Comparison of ENCODE assay signal across 14 cellular contexts in the genomic region with DNA sequence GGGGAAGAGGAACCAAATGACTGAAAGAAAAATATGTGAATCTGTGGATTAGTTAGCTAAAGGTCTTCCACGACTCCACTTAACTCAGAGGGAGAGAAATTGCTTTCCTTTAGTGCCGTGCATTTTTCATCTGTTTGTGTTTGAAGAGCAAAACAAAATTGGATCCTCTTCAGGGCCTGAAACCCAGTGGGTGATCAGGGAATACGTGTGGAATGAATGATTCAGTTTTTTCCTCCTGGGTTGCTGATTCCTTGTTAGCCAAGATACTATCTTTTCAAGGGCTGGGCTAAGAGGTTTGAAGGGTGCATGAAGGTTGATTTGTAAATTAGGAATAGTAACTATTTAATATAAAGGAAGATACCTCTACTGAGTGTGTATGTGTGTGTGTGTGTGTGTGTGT.
DNase-seq lines count a peak whose midpoint lies in the region; ATAC-seq, FAIRE-seq and TF ChIP-seq lines count a peak whose summit lies in the region.
"Had no signal": no experiment of that assay in that cellular context is flagged by ENCODE, and none has a peak within 500 bp of the region (broad histone marks: within the 10 kb centered on the region; RNA-seq: fewer than 3 reads in every experiment).

No MANE protein-coding gene starts in this region.

- peaks cover 16% of the 10 kb centered on the region; the same call in 1 of the 3 replicates for H3K4me1 ChIP-seq in A549
- H3K4me1 ChIP-seq in BE2C = peaks cover 4% of the 10 kb centered on the region; the same call in 1 of the 2 replicates
- H3K4me1 ChIP-seq: SJCRH30 had no signal

- no peak for TF ChIP-seq RAD21 in A549 (conservative IDR thresholded peaks at IDR 0.05 in 1 of 2, IDR thresholded peaks at IDR 0.05 in 1 of 2)

- H3K4me3 ChIP-seq in A549 (no peak overlapping the region), BE2C (ENCODE audit: low read depth, low read length) (no peak overlapping the region)
- H3K4me3 ChIP-seq: BLaER1, K562, SJCRH30 had no signal

- H3K9me3 ChIP-seq in A549 (no peaks in the 10 kb centered on the region), BE2C (no peaks in the 10 kb centered on the region)
- H3K9me3 ChIP-seq: BLaER1, SJCRH30 had no signal

- ATAC-seq in A549 (peak in 1 of 2 experiments; percentile 24; a peak in 1 of 6 replicates), sciatic nerve (peak; percentile 60)
- no peak for ATAC-seq in central memory CD8-positive, alpha-beta T cell (replicated peaks; ENCODE audit: extremely low read depth, poor library complexity, severe bottlenecking)
- ATAC-seq: K562 had no signal

- 0 out of 3 replicates have a peak overlapping the region, but pooled peaks have one; percentile 8 for H3K4me2 ChIP-seq in A549
- H3K4me2 ChIP-seq: BLaER1 had no signal

- no peaks in the 10 kb centered on the region for H3K36me3 Mint-ChIP-seq in central memory CD8-positive, alpha-beta T cell (ENCODE audit: insufficient read depth)
- H3K36me3 Mint-ChIP-seq: CD4-positive, alpha-beta memory T cell had no signal

- no peak overlapping the region for H3K27ac ChIP-seq in A549
- H3K27ac ChIP-seq: BLaER1, SJCRH30 had no signal

- no peak for TF ChIP-seq EP300 in A549 (IDR thresholded peaks at IDR 0.05)

- FAIRE-seq in A549 (lab: Jason Lieb, UNC) = no peak
- peak; percentile 72 for FAIRE-seq in H54 (lab: Jason Lieb, UNC)
- FAIRE-seq: A204.1, GM12891, H1, K562 had no signal

- TF ChIP-seq POLR2A in A549 (IDR thresholded peaks at IDR 0.05; ENCODE audit: low read length) (no peak), H54 (IDR thresholded peaks at IDR 0.05; ENCODE audit: low read depth, low read length) (no peak)

- POLR2A ChIA-PET in A549 (lab: Yijun Ruan, JAX) = no interaction called here

- H3K27me3 Mint-ChIP-seq in central memory CD8-positive, alpha-beta T cell = no peaks in the 10 kb centered on the region
- H3K27me3 Mint-ChIP-seq: CD4-positive, alpha-beta memory T cell had no signal

- WGBS in A549 (ENCODE audit: missing lambda C conversion rate) = 78% methylated on average over 3 of the region's 3 CpGs

- peak overlapping the region; percentile 16 for H3K27ac Mint-ChIP-seq in central memory CD8-positive, alpha-beta T cell (ENCODE audit: low read depth)

- H3K4me3 Mint-ChIP-seq in central memory CD8-positive, alpha-beta T cell = no peak overlapping the region
- H3K4me3 Mint-ChIP-seq: CD4-positive, alpha-beta memory T cell had no signal

- DNase-seq in A549 (ENCODE audit: low read depth in 1 of 2, low spot score in 1 of 2) (no peak), H54 (ENCODE audit: insufficient read length, low spot score) (no peak), sciatic nerve (ENCODE audit: low spot score) (no peak), SK-N-DZ (ENCODE audit: low spot score) (no peak), amygdala (lab: John Stamatoyannopoulos, UW) (no peak), BE2C (no peak)
- no peak for DNase-seq in central memory CD8-positive, alpha-beta T cell (ENCODE audit: low spot score in 2 of 2)
- DNase-seq: CD4-positive, alpha-beta memory T cell had no signal

- CTCF ChIA-PET in A549 (lab: Yijun Ruan, JAX) = interaction anchor here (0.5 to 1.7 kb wide), 14 partner anchors 13 to 1492 kb away, joined by 3 to 7 read pairs (median 3); no protein-coding TSS in a partner anchor

- H3K4me1 Mint-ChIP-seq in central memory CD8-positive, alpha-beta T cell = no peaks in the 10 kb centered on the region
- H3K4me1 Mint-ChIP-seq: CD4-positive, alpha-beta memory T cell had no signal

- H3K9me3 Mint-ChIP-seq in central memory CD8-positive, alpha-beta T cell = no peaks in the 10 kb centered on the region
- H3K9me3 Mint-ChIP-seq: CD4-positive, alpha-beta memory T cell had no signal

- intact Hi-C loops in sciatic nerve (cut with DNase I) = no loop called here

- H3K36me3 ChIP-seq in BE2C = no peaks in the 10 kb centered on the region
- H3K36me3 ChIP-seq: BLaER1, SJCRH30 had no signal

- no peaks in the 10 kb centered on the region; the same call in 1 of the 2 replicates for H3K27me3 ChIP-seq in BE2C
- H3K27me3 ChIP-seq: BLaER1, SJCRH30 had no signal

- TF ChIP-seq CTCF in A549 (IDR thresholded peaks at IDR 0.05) (no peak), BE2C (IDR thresholded peaks at IDR 0.05; ENCODE audit: low read depth, low read length) (no peak)

TF ChIP-seq in A549, 52 proteins besides CTCF, POLR2A, EP300 and RAD21:
- TF ChIP-seq REST (IDR thresholded peaks at IDR 0.05) (no peak), BCL3 (IDR thresholded peaks at IDR 0.05) (no peak), RCOR1 (IDR thresholded peaks at IDR 0.05; ENCODE audit: low read depth, low read length) (no peak), RNF2 (IDR thresholded peaks at IDR 0.05; ENCODE audit: borderline replicate concordance, low read depth) (no peak), NR3C1 (IDR thresholded peaks at IDR 0.05) (no peak), ELK1 (IDR thresholded peaks at IDR 0.05; ENCODE audit: low read depth, low read length) (no peak), ZSCAN20 (CRISPR knock-in tag; IDR thresholded peaks at IDR 0.05) (no peak), CEBPB (IDR thresholded peaks at IDR 0.05) (no peak), SMC3 (IDR thresholded peaks at IDR 0.05) (no peak)
